Comparison of ENCODE assay signal across 1 cellular context in genomic region chr16:29721167-29721879, GRCh38.
TF ChIP-seq lines count a peak whose summit lies in the region.

No MANE protein-coding gene starts in this region.

TF ChIP-seq in IMR-90, 13 proteins besides CTCF, POLR2A, EP300 and RAD21:
- TF ChIP-seq RFX5 (IDR thresholded peaks at IDR 0.05; ENCODE audit: low read depth, low read length) (peak; percentile 59; the same call in 1 of the 2 replicates), SMC3 (IDR thresholded peaks at IDR 0.05; ENCODE audit: low read depth, low read length) (peak; percentile 42)
TF ChIP-seq in IMR-90: peak in this region for 2; not testable (repeated sequence) for 11.
